10 cellular contexts compared by ENCODE assay signal in the genomic region with DNA sequence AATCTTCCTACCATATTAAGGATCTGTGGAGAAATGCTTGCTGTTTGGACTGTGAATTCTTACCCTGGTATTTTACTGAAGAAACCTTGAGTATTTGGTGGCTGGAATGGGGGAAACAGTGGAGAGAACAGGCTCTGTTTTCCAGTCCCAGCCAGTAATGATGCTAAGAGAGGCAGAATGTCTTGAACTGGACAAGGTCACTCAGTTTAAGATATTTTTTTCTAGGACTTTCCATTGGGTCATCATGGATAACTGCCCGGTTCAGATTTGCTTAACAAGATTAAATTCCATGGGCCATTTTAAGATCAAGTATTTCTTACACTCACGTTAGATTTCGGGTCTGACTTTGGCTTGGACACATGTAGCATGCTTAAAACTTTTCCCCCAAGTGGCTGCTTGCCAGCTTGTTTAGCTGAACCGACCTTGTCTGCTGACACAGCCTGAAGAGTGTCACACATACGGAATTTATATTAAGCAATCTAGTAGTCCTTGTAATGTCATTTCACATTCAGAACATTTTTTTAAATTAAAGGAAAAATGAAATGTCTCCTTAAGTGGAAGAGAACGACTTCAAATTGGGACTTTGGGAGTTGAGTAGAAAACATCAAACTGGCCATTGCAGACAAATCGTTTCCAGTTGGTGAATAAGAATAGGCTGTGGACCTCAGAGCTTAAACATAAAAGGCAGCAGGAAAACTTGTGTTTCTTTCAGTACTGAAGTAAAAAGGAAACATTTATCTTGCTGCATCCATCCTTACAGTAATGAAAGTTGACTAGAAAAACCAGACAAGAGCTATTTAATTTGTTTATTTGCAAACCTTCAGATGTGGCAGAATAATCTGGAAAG. TPM values are rescaled to one million over a fixed set of nuclear protein-coding genes. Genes with fewer than 3 reads are reported as not detected.
DNase-seq lines count a peak whose midpoint lies in the region; ATAC-seq and TF ChIP-seq lines count a peak whose summit lies in the region.
"Had no signal": no experiment of that assay in that cellular context is flagged by ENCODE, and none has a peak within 500 bp of the region (broad histone marks: within the 10 kb centered on the region; RNA-seq: fewer than 3 reads in every experiment).

No MANE protein-coding gene starts in this region.

- H3K4me3 Mint-ChIP-seq in activated CD8-positive, alpha-beta memory T cell treated with anti-CD3 and anti-CD28 coated beads, Interleukin-2, amount 10 ng/mL, durations not matched to agents 7 days and 5 days, result no peak overlapping the region

- H2AFZ ChIP-seq in GM23248, result peak overlapping the region; percentile 5; the same call in 1 of the 2 replicates

- ATAC-seq in left lobe of liver, result peak; percentile 53
- ATAC-seq in activated CD8-positive, alpha-beta memory T cell treated with anti-CD3 and anti-CD28 coated beads, Interleukin-2, amount 10 ng/mL, durations not matched to agents 7 days and 5 days, result no peak
- ATAC-seq: Panc1 had no signal

- 11 to 12% methylated on average over 7 of the region's 7 CpGs for WGBS in GM23248 (ENCODE audit: low coverage in 1 of 2, low lambda C conversion rate in 2 of 2, missing lambda C conversion rate in 2 of 2), 2 experiments
- 61 to 79% (median 74%) methylated on average over 7 of the region's 7 CpGs for WGBS in spleen, 5 donors

- H3K9me2 ChIP-seq in GM23248 (ENCODE audit: insufficient read depth), result no peaks in the 10 kb centered on the region

- in situ Hi-C loops in GM23248 (cut with MboI), result no loop called here

- peaks cover 2% of the 10 kb centered on the region for H3K27me3 Mint-ChIP-seq in activated CD8-positive, alpha-beta memory T cell treated with anti-CD3 and anti-CD28 coated beads, Interleukin-2, amount 10 ng/mL, durations not matched to agents 7 days and 5 days

- H3K9me3 Mint-ChIP-seq in activated CD8-positive, alpha-beta memory T cell treated with anti-CD3 and anti-CD28 coated beads, Interleukin-2, amount 10 ng/mL, durations not matched to agents 7 days and 5 days (ENCODE audit: low read depth), result peaks cover 20% of the 10 kb centered on the region

- TF ChIP-seq CTCF in spleen (IDR thresholded peaks at IDR 0.05 in 8 of 11, conservative IDR thresholded peaks at IDR 0.05 in 3 of 11), result no peak

- H3K4me3 ChIP-seq in GM23248 (peak overlapping the region; percentile 40), spleen (no peak overlapping the region)

- no peaks in the 10 kb centered on the region for H3K36me3 ChIP-seq in GM23248 (ENCODE audit: low read depth)
- peaks cover 0 to 9% (median 0%) of the 10 kb centered on the region in 6 donors for H3K36me3 ChIP-seq in spleen

- H3K36me3 Mint-ChIP-seq in activated CD8-positive, alpha-beta memory T cell treated with anti-CD3 and anti-CD28 coated beads, Interleukin-2, amount 10 ng/mL, durations not matched to agents 7 days and 5 days, result peaks cover 76% of the 10 kb centered on the region

- peak overlapping the region; percentile 53 for H3K27ac ChIP-seq in GM23248
- peak overlapping the region in 7 of 8 donors; percentile 68 to 90 (median 83) for H3K27ac ChIP-seq in spleen

- no peaks in the 10 kb centered on the region for H3K79me2 ChIP-seq in GM23248 (ENCODE audit: insufficient read depth)

- no peak overlapping the region for H3K27ac Mint-ChIP-seq in activated CD8-positive, alpha-beta memory T cell treated with anti-CD3 and anti-CD28 coated beads, Interleukin-2, amount 10 ng/mL, durations not matched to agents 7 days and 5 days

- peaks cover 31% of the 10 kb centered on the region for H3K4me1 ChIP-seq in GM23248 (ENCODE audit: insufficient read depth)
- H3K4me1 ChIP-seq in spleen, result peaks cover 0 to 42% (median 30%) of the 10 kb centered on the region in 6 donors

- peak; percentile 80 for DNase-seq in GM23248
- DNase-seq in dedifferentiated amniotic fluid mesenchymal stem cell (ENCODE audit: extremely low spot score), result peak; percentile 77
- no peak for DNase-seq in left lobe of liver (ENCODE audit: low spot score)
- DNase-seq in spleen, result no peak
- no peak for DNase-seq in activated CD8-positive, alpha-beta memory T cell treated with anti-CD3 and anti-CD28 coated beads, Interleukin-2, amount 10 ng/mL, durations not matched to agents 7 days and 5 days
- no peak for DNase-seq in DMS153 (lab: John Stamatoyannopoulos, UW)
- no peak for DNase-seq in DMS 273 (lab: John Stamatoyannopoulos, UW; ENCODE audit: unreplicated experiment)
- DNase-seq in stimulated activated CD4-positive, alpha-beta T cell treated with anti-CD3 and anti-CD28 coated beads, Interleukin-2, amount 100 ng/mL, for 48 hours, result no peak
- DNase-seq: NCI-H2029 had no signal

- peaks cover 33% of the 10 kb centered on the region for H3F3A ChIP-seq in GM23248 (ENCODE audit: insufficient read depth)

- intact Hi-C loops in spleen (cut with DNase I; ENCODE audit: low total_unique reads), result no loop called here

- CTCF ChIA-PET in activated CD8-positive, alpha-beta memory T cell treated with anti-CD3 and anti-CD28 coated beads, Interleukin-2, amount 10 ng/mL, durations not matched to agents 7 days and 5 days (lab: Charles Lee), result interaction anchor here (1.6 kb wide), 1 partner anchor 8 kb away, joined by 3 read pairs; no protein-coding TSS in a partner anchor

- H3K9ac ChIP-seq in GM23248, result no peak overlapping the region

- H4K20me1 ChIP-seq in GM23248 (ENCODE audit: insufficient read depth), result no peaks in the 10 kb centered on the region

- no peak for TF ChIP-seq POLR2A in spleen (IDR thresholded peaks at IDR 0.05)

- no peaks in the 10 kb centered on the region for H3K27me3 ChIP-seq in GM23248 (replicated peaks; ENCODE audit: insufficient read depth)
- H3K27me3 ChIP-seq in spleen (replicated peaks in 1 of 7), result no peaks in the 10 kb centered on the region

- H3K4me1 Mint-ChIP-seq in activated CD8-positive, alpha-beta memory T cell treated with anti-CD3 and anti-CD28 coated beads, Interleukin-2, amount 10 ng/mL, durations not matched to agents 7 days and 5 days, result peaks cover 66% of the 10 kb centered on the region

- no peaks in the 10 kb centered on the region for H3K9me3 ChIP-seq in GM23248 (ENCODE audit: low read depth)
- no peaks in the 10 kb centered on the region for H3K9me3 ChIP-seq in spleen

- peak overlapping the region; percentile 58 for H3K4me2 ChIP-seq in GM23248 (ENCODE audit: unreplicated experiment)

RNA-seq across cellular contexts. Expression of gene ARMC2, which starts 28.9 kb away (rescaled TPM):
- 0.97 and 1.4 TPM in 2 replicates for total RNA-seq in GM23248 (2014; rRNA removed; shearing (Covaris generic))
- 2.5 and 4.4 TPM in 2 replicates for polyA plus RNA-seq in GM23248 (2016; fragmentation: Nextera tagmentation; extraction: Ambion mirVana)
- total RNA-seq in left lobe of liver, result 1.1 TPM
- 10 to 100 TPM in 2 of 7 donors, 1 to 10 TPM in 5; 4.3 to 12.2 (median 6.6) TPM for total RNA-seq in spleen
- polyA plus RNA-seq in spleen, result 1 to 10 TPM; 1.4 to 2.1 (median 1.5) TPM
- total RNA-seq in activated CD8-positive, alpha-beta memory T cell treated with anti-CD3 and anti-CD28 coated beads, Interleukin-2, amount 10 ng/mL, durations not matched to agents 7 days and 5 days, result 10 to 100 TPM; 10.8 to 19.2 TPM

Comparison
In these comparisons a context has a peak if more than half of its experiments do, and no peak if none do; other contexts are left out.
1. DNase-seq: peak in GM23248 (single experiment) and dedifferentiated amniotic fluid mesenchymal stem cell (single experiment); none in left lobe of liver (single experiment), spleen (single experiment), activated CD8-positive, alpha-beta memory T cell treated with anti-CD3 and anti-CD28 coated beads, Interleukin-2, amount 10 ng/mL, durations not matched to agents 7 days and 5 days (single experiment), DMS153 (single experiment), DMS 273 (single experiment) and stimulated activated CD4-positive, alpha-beta T cell treated with anti-CD3 and anti-CD28 coated beads, Interleukin-2, amount 100 ng/mL, for 48 hours (0 of 2).